In the genomic region with DNA sequence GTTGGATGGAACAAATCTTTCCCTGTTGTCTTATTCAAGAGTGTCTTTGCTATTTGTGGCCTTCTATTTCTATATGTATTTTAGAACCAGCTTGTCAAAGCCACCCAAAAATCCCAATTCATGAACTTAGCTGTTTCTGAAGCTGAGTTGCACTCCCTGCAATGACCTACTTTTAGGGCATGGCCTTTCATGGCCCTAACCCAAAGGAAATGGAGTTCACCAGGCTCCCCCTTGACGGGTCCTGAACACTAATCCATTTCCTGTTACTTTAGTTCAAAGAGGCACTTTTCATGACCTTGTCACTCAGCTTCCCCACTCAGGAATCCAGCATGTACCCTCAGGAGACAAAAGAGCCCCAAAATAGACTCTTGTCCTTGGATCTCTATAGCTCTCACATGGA, we compare ENCODE assay signal across 21 cellular contexts. TPM values are rescaled to one million over a fixed set of nuclear protein-coding genes. Genes with fewer than 3 reads are reported as not detected.
A peak's percentile ranks its signal among the peaks of the same experiment; 100 is the strongest.
DNase-seq lines count a peak whose midpoint lies in the region; ATAC-seq and TF ChIP-seq lines count a peak whose summit lies in the region.
"Had no signal": no experiment of that assay in that cellular context is flagged by ENCODE, and none has a peak within 500 bp of the region (broad histone marks: within the 10 kb centered on the region; RNA-seq: fewer than 3 reads in every experiment).

No MANE protein-coding gene starts in this region.

- ATAC-seq in HG02610 (IDR thresholded peaks at IDR 0.05; ENCODE audit: unreplicated experiment): peak; percentile 23
- ATAC-seq in HG02870 (IDR thresholded peaks at IDR 0.05; ENCODE audit: unreplicated experiment): no peak
- no peak for ATAC-seq in GM19351 (IDR thresholded peaks at IDR 0.05; ENCODE audit: unreplicated experiment)
- ATAC-seq: activated CD4-positive, alpha-beta T cell treated with anti-CD3 and anti-CD28 coated beads for 36 hours; GM23338 had no signal

- intact Hi-C loops in activated CD4-positive, alpha-beta T cell treated with anti-CD3 and anti-CD28 coated beads, Interleukin-2, amount 10 ng/mL, durations not matched to agents 24 days and 14 days (cut with micrococcal nuclease): no loop called here
- intact Hi-C loops in activated CD4-positive, alpha-beta memory T cell treated with anti-CD3 and anti-CD28 coated beads for 36 hours (cut with micrococcal nuclease): no loop called here

- H3K4me1 Mint-ChIP-seq in activated CD4-positive, alpha-beta T cell treated with anti-CD3 and anti-CD28 coated beads, Interleukin-2, amount 10 ng/mL, durations not matched to agents 24 days and 14 days: peaks cover 25% of the 10 kb centered on the region
- H3K4me1 Mint-ChIP-seq in activated CD4-positive, alpha-beta memory T cell treated with anti-CD3 and anti-CD28 coated beads for 36 hours (ENCODE audit: low read depth): peaks cover 36% of the 10 kb centered on the region
- peaks cover 40% of the 10 kb centered on the region for H3K4me1 Mint-ChIP-seq in nephron progenitor cell

- POLR2A ChIA-PET in activated CD4-positive, alpha-beta memory T cell treated with anti-CD3 and anti-CD28 coated beads for 36 hours (lab: Charles Lee): no interaction called here

- no peak overlapping the region for H3K4me3 Mint-ChIP-seq in activated CD4-positive, alpha-beta T cell treated with anti-CD3 and anti-CD28 coated beads, Interleukin-2, amount 10 ng/mL, durations not matched to agents 24 days and 14 days
- no peak overlapping the region for H3K4me3 Mint-ChIP-seq in activated CD4-positive, alpha-beta memory T cell treated with anti-CD3 and anti-CD28 coated beads for 36 hours
- no peak overlapping the region for H3K4me3 Mint-ChIP-seq in nephron progenitor cell
- H3K4me3 Mint-ChIP-seq: activated CD4-positive, alpha-beta T cell treated with anti-CD3 and anti-CD28 coated beads for 36 hours; GM23338 had no signal

- TF ChIP-seq CTCF in nephron progenitor cell (IDR thresholded peaks at IDR 0.05): no peak

- no peaks in the 10 kb centered on the region for H3K9me3 Mint-ChIP-seq in activated CD4-positive, alpha-beta T cell treated with anti-CD3 and anti-CD28 coated beads, Interleukin-2, amount 10 ng/mL, durations not matched to agents 24 days and 14 days
- no peaks in the 10 kb centered on the region for H3K9me3 Mint-ChIP-seq in activated CD4-positive, alpha-beta memory T cell treated with anti-CD3 and anti-CD28 coated beads for 36 hours
- no peaks in the 10 kb centered on the region for H3K9me3 Mint-ChIP-seq in nephron progenitor cell
- H3K9me3 Mint-ChIP-seq: GM23338 had no signal

- peak; percentile 58 for DNase-seq in activated CD4-positive, alpha-beta T cell treated with anti-CD3 and anti-CD28 coated beads, Interleukin-2, amount 10 ng/mL, durations not matched to agents 24 days and 14 days
- no peak for DNase-seq in activated CD4-positive, alpha-beta T cell treated with anti-CD3 and anti-CD28 coated beads for 48 hours
- DNase-seq in activated CD4-positive, alpha-beta memory T cell treated with anti-CD3 and anti-CD28 coated beads for 36 hours: peak; percentile 17
- DNase-seq in nephron progenitor cell (no peak), cerebellar nuclear complex (lab: John Stamatoyannopoulos, UW) (no peak)
- DNase-seq: activated CD4-positive, alpha-beta T cell treated with anti-CD3 and anti-CD28 coated beads for 36 hours; activated naive CD4-positive, alpha-beta T cell; anterior cingulate cortex; GDM1; KG1; NCI-H1048; NCI-H2029; NCI-H446; NK-92 treated with Interleukin-12 subunit alpha and Interleukin-12 subunit beta, amount 100 ng/mL, for 24 hours; substantia nigra; uterus had no signal

- peaks cover 23% of the 10 kb centered on the region for H3K36me3 Mint-ChIP-seq in activated CD4-positive, alpha-beta T cell treated with anti-CD3 and anti-CD28 coated beads, Interleukin-2, amount 10 ng/mL, durations not matched to agents 24 days and 14 days (ENCODE audit: low read depth)
- peaks cover 11% of the 10 kb centered on the region for H3K36me3 Mint-ChIP-seq in activated CD4-positive, alpha-beta memory T cell treated with anti-CD3 and anti-CD28 coated beads for 36 hours
- H3K36me3 Mint-ChIP-seq in nephron progenitor cell (ENCODE audit: low read depth): peaks cover 15% of the 10 kb centered on the region

- no peaks in the 10 kb centered on the region for H3K27me3 Mint-ChIP-seq in activated CD4-positive, alpha-beta T cell treated with anti-CD3 and anti-CD28 coated beads, Interleukin-2, amount 10 ng/mL, durations not matched to agents 24 days and 14 days
- H3K27me3 Mint-ChIP-seq in activated CD4-positive, alpha-beta memory T cell treated with anti-CD3 and anti-CD28 coated beads for 36 hours: no peaks in the 10 kb centered on the region
- no peaks in the 10 kb centered on the region for H3K27me3 Mint-ChIP-seq in nephron progenitor cell (ENCODE audit: low read depth, poor library complexity)
- H3K27me3 Mint-ChIP-seq: activated CD4-positive, alpha-beta T cell treated with anti-CD3 and anti-CD28 coated beads for 36 hours had no signal

- no peak overlapping the region for H3K27ac Mint-ChIP-seq in activated CD4-positive, alpha-beta T cell treated with anti-CD3 and anti-CD28 coated beads, Interleukin-2, amount 10 ng/mL, durations not matched to agents 24 days and 14 days
- peak overlapping the region; percentile 63 for H3K27ac Mint-ChIP-seq in activated CD4-positive, alpha-beta memory T cell treated with anti-CD3 and anti-CD28 coated beads for 36 hours
- peak overlapping the region; percentile 91 for H3K27ac Mint-ChIP-seq in nephron progenitor cell
- H3K27ac Mint-ChIP-seq: activated CD4-positive, alpha-beta T cell treated with anti-CD3 and anti-CD28 coated beads for 36 hours; GM23338 had no signal

- CTCF ChIA-PET in activated CD4-positive, alpha-beta memory T cell treated with anti-CD3 and anti-CD28 coated beads for 36 hours (lab: Charles Lee): interaction anchor here (1.3 kb wide), 1 partner anchor 48 kb away, joined by 6 read pairs; a partner anchor contains a TSS

RNA-seq across cellular contexts. Expression of a gene that starts 7.6 kb away (rescaled TPM):
- total RNA-seq in activated CD4-positive, alpha-beta T cell treated with anti-CD3 and anti-CD28 coated beads, Interleukin-2, amount 10 ng/mL, durations not matched to agents 24 days and 14 days: 31.1 and 32.1 TPM in 2 replicates
- 10 to 100 TPM; 26.9 to 27.8 TPM for total RNA-seq in activated CD4-positive, alpha-beta memory T cell treated with anti-CD3 and anti-CD28 coated beads for 36 hours

RNA-seq across cellular contexts. Expression of a gene that starts 7.9 kb away (rescaled TPM):
- 0.28 and 0.63 TPM in 2 replicates for total RNA-seq in activated CD4-positive, alpha-beta T cell treated with anti-CD3 and anti-CD28 coated beads, Interleukin-2, amount 10 ng/mL, durations not matched to agents 24 days and 14 days
- total RNA-seq in activated CD4-positive, alpha-beta memory T cell treated with anti-CD3 and anti-CD28 coated beads for 36 hours: under 1 TPM in 1 of 2 experiments, not detected in 1; 0.38 TPM

RNA-seq across cellular contexts. Expression of a gene that starts 48.4 kb away (rescaled TPM):
- total RNA-seq in activated CD4-positive, alpha-beta T cell treated with anti-CD3 and anti-CD28 coated beads, Interleukin-2, amount 10 ng/mL, durations not matched to agents 24 days and 14 days: 9.5 and 9.9 TPM in 2 replicates
- 10 to 100 TPM; 23.1 to 24.4 TPM for total RNA-seq in activated CD4-positive, alpha-beta memory T cell treated with anti-CD3 and anti-CD28 coated beads for 36 hours

RNA-seq across cellular contexts. Expression of a gene that starts 48.6 kb away (rescaled TPM):
- total RNA-seq in activated CD4-positive, alpha-beta T cell treated with anti-CD3 and anti-CD28 coated beads, Interleukin-2, amount 10 ng/mL, durations not matched to agents 24 days and 14 days: 23.5 and 24.3 TPM in 2 replicates
- 10 to 100 TPM; 12.9 to 13.1 TPM for total RNA-seq in activated CD4-positive, alpha-beta memory T cell treated with anti-CD3 and anti-CD28 coated beads for 36 hours

RNA-seq across cellular contexts. Expression of a gene that starts 54.0 kb away (rescaled TPM):
- total RNA-seq in activated CD4-positive, alpha-beta T cell treated with anti-CD3 and anti-CD28 coated beads, Interleukin-2, amount 10 ng/mL, durations not matched to agents 24 days and 14 days: 0.19 and 0.40 TPM in 2 replicates
- total RNA-seq in activated CD4-positive, alpha-beta memory T cell treated with anti-CD3 and anti-CD28 coated beads for 36 hours: under 1 TPM; 0.59 to 0.65 TPM
- total RNA-seq: GM23338, RPMI7951 had no signal

Comparison
In these comparisons a context has a peak if more than half of its experiments do, and no peak if none do; other contexts are left out.
1. DNase-seq: peak in activated CD4-positive, alpha-beta T cell treated with anti-CD3 and anti-CD28 coated beads, Interleukin-2, amount 10 ng/mL, durations not matched to agents 24 days and 14 days (single experiment) and activated CD4-positive, alpha-beta memory T cell treated with anti-CD3 and anti-CD28 coated beads for 36 hours (single experiment); none in activated CD4-positive, alpha-beta T cell treated with anti-CD3 and anti-CD28 coated beads for 48 hours (single experiment), nephron progenitor cell (single experiment) and cerebellar nuclear complex (0 of 2).